12 cellular contexts compared by ENCODE assay signal in genomic region chr15:90959894-90960293, GRCh38. TPM values are rescaled to one million over a fixed set of nuclear protein-coding genes. Genes with fewer than 3 reads are reported as not detected.
DNase-seq lines count a peak whose midpoint lies in the region; ATAC-seq and TF ChIP-seq lines count a peak whose summit lies in the region.
"Had no signal": no experiment of that assay in that cellular context is flagged by ENCODE, and none has a peak within 500 bp of the region (broad histone marks: within the 10 kb centered on the region; RNA-seq: fewer than 3 reads in every experiment).

No MANE protein-coding gene starts in this region.

- H3K27me3 ChIP-seq in MG63, result no peaks in the 10 kb centered on the region
- H3K27me3 ChIP-seq in layer of hippocampus (ENCODE audit: control insufficient read depth, insufficient read depth, low read length), result no peaks in the 10 kb centered on the region
- no peaks in the 10 kb centered on the region for H3K27me3 ChIP-seq in thoracic aorta (replicated peaks; ENCODE audit: insufficient read depth)
- H3K27me3 ChIP-seq in A673 (replicated peaks; ENCODE audit: insufficient read depth, low read depth, low read length, poor library complexity), result no peaks in the 10 kb centered on the region
- H3K27me3 ChIP-seq: ovary, upper lobe of left lung had no signal

- DNase-seq in MG63 (peak; percentile 55), coronary artery (ENCODE audit: low spot score) (peak; percentile 93), thoracic aorta (ENCODE audit: low spot score) (peak; percentile 54), A673 (ENCODE audit: low spot score) (no peak), T-helper 1 cell (no peak), NCI-H2171 treated with DMSO at 0.1 percent for 48 hours (lab: John Stamatoyannopoulos, UW) (no peak)
- DNase-seq: NCI-H1417 treated with DMSO at 0.1 percent for 48 hours, ovary, T-helper 17 cell had no signal

- intact Hi-C loops in A673 (cut with micrococcal nuclease; ENCODE audit: unreplicated experiment), result loop anchor here (5.0 kb wide), 1 partner anchor 32 kb away; the partner anchor contains the start of gene PRC1

- CTCF ChIA-PET in A673 (lab: Charles Lee), result interaction anchor here (0.7 kb wide), 1 partner anchor 309 kb away, joined by 4 read pairs; no protein-coding TSS in a partner anchor

- ATAC-seq in thoracic aorta (ENCODE audit: insufficient number of reproducible peaks, low FRiP score, low read depth) (peak; percentile 81), GM21528 (IDR thresholded peaks at IDR 0.05; ENCODE audit: low FRiP score, unreplicated experiment) (no peak)
- ATAC-seq: T-helper 17 cell had no signal

- H3K36me3 ChIP-seq in MG63 (peaks cover 55% of the 10 kb centered on the region), thoracic aorta (no peaks in the 10 kb centered on the region), A673 (ENCODE audit: insufficient read depth, low read length, poor library complexity, severe bottlenecking) (peaks cover 56% of the 10 kb centered on the region)
- H3K36me3 ChIP-seq: ovary had no signal

- no TSS peak for BruUV-seq in A673 (replicated peaks; lab: Mats Ljungman, UMichigan)

- H3K4me3 ChIP-seq in MG63, result no peak overlapping the region
- H3K4me3 ChIP-seq in coronary artery, result no peak overlapping the region
- H3K4me3 ChIP-seq in thoracic aorta, result peak overlapping the region; percentile 38
- no peak overlapping the region for H3K4me3 ChIP-seq in A673 (ENCODE audit: low read depth, low read length, poor library complexity, severe bottlenecking)
- H3K4me3 ChIP-seq: ovary, upper lobe of left lung had no signal

- POLR2A ChIA-PET in A673 (lab: Charles Lee; ENCODE audit: low non-redundant PET), result no interaction called here

- H3K4me1 ChIP-seq in thoracic aorta (ENCODE audit: control insufficient read depth in 1 of 2, low read depth in 2 of 2) (peaks cover 19 to 56% of the 10 kb centered on the region in 2 donors), A673 (ENCODE audit: insufficient read depth, low read length, poor library complexity, severe bottlenecking) (peaks cover 15% of the 10 kb centered on the region)

- H3K27ac ChIP-seq in coronary artery, result peak overlapping the region; percentile 84 to 87
- peak overlapping the region; percentile 5 for H3K27ac ChIP-seq in layer of hippocampus (ENCODE audit: low read depth, low read length)
- peak overlapping the region; percentile 67 to 76 for H3K27ac ChIP-seq in thoracic aorta
- no peak overlapping the region for H3K27ac ChIP-seq in A673 (ENCODE audit: low read depth, low read length, poor library complexity, severe bottlenecking)
- H3K27ac ChIP-seq: ovary, upper lobe of left lung had no signal

- no peaks in the 10 kb centered on the region for H3K9me3 ChIP-seq in MG63
- H3K9me3 ChIP-seq in thoracic aorta, result no peaks in the 10 kb centered on the region
- H3K9me3 ChIP-seq in A673 (ENCODE audit: low read depth, low read length, poor library complexity, severe bottlenecking), result no peaks in the 10 kb centered on the region
- H3K9me3 ChIP-seq: ovary, upper lobe of left lung had no signal

- TF ChIP-seq CTCF in coronary artery (IDR thresholded peaks at IDR 0.05) (no peak), thoracic aorta (IDR thresholded peaks at IDR 0.05) (no peak), A673 (conservative IDR thresholded peaks at IDR 0.05; ENCODE audit: low read depth, low read length) (no peak)

RNA-seq across cellular contexts. Expression of gene RCCD1, which starts 5.2 kb away (rescaled TPM):
- total RNA-seq in MG63 (2014; rRNA removed; shearing (Covaris generic); ENCODE audit: low replicate concordance), result 25.7 and 27.5 TPM in 2 replicates
- 10 to 100 TPM in 1 of 2 donors, 1 to 10 TPM in 1; 8.6 to 23.7 TPM for total RNA-seq in thoracic aorta
- total RNA-seq in A673 (2021), result 28.8 and 39.5 TPM in 2 replicates

RNA-seq across cellular contexts. Expression of gene UNC45A, which starts 24.8 kb away (rescaled TPM):
- total RNA-seq in MG63 (2014; rRNA removed; shearing (Covaris generic); ENCODE audit: low replicate concordance), result 43.1 and 64.2 TPM in 2 replicates
- total RNA-seq in thoracic aorta, result 10 to 100 TPM; 54.0 to 65.5 TPM
- total RNA-seq in A673 (2021), result 74.4 and 77.7 TPM in 2 replicates

RNA-seq across cellular contexts. Expression of gene HDDC3, which starts 27.5 kb away (rescaled TPM):
- 32.6 and 51.9 TPM in 2 replicates for total RNA-seq in MG63 (2014; rRNA removed; shearing (Covaris generic); ENCODE audit: low replicate concordance)
- total RNA-seq in thoracic aorta (10 to 100 TPM; 11.5 to 13.1 TPM), A673 (2021) (22.6 and 23.9 TPM in 2 replicates)

RNA-seq across cellular contexts. Expression of gene PRC1, which starts 34.4 kb away (rescaled TPM):
- 231 and 268 TPM in 2 replicates for total RNA-seq in MG63 (2014; rRNA removed; shearing (Covaris generic); ENCODE audit: low replicate concordance)
- total RNA-seq in thoracic aorta (10 to 100 TPM in 1 of 2 donors, 1 to 10 TPM in 1; 5.1 to 20.5 TPM), A673 (2021) (338 and 339 TPM in 2 replicates)

RNA-seq across cellular contexts. Expression of gene MAN2A2, which starts 56.8 kb away (rescaled TPM):
- total RNA-seq in MG63 (2014; rRNA removed; shearing (Covaris generic); ENCODE audit: low replicate concordance), result 9.5 and 45.8 TPM in 2 replicates
- total RNA-seq in thoracic aorta (10 to 100 TPM; 59.7 to 68.4 TPM), A673 (2021) (75.7 and 91.3 TPM in 2 replicates)

Comparison
In these comparisons a context has a peak if more than half of its experiments do, and no peak if none do; other contexts are left out.
1. DNase-seq: peak in MG63 (single experiment), coronary artery (single experiment) and thoracic aorta (single experiment); none in A673 (single experiment), T-helper 1 cell (0 of 5) and NCI-H2171 treated with DMSO at 0.1 percent for 48 hours (single experiment).